ENCODE assay signal across 8 cellular contexts in genomic region chr3:52896613-52897012, GRCh38. TPM values are rescaled to one million over a fixed set of nuclear protein-coding genes. Genes with fewer than 3 reads are reported as not detected.
DNase-seq lines count a peak whose midpoint lies in the region; ATAC-seq and TF ChIP-seq lines count a peak whose summit lies in the region.

No MANE protein-coding gene starts in this region.

- H3K4me1 ChIP-seq in ACC112 (ENCODE audit: control insufficient read depth, insufficient read depth, low read length, unreplicated experiment) (peaks cover 36% of the 10 kb centered on the region), tibial nerve (peaks cover 0 to 59% (median 42%) of the 10 kb centered on the region in 4 donors), foreskin keratinocyte (peaks cover 9% of the 10 kb centered on the region)

- WGBS in tibial nerve, 2 donors = 4 to 6% methylated on average over 9 of the region's 9 CpGs

- no peaks in the 10 kb centered on the region for H3K27me3 ChIP-seq in ACC112 (ENCODE audit: insufficient read depth, low read length)
- no peaks in the 10 kb centered on the region for H3K27me3 ChIP-seq in tibial nerve
- no peaks in the 10 kb centered on the region for H3K27me3 ChIP-seq in foreskin keratinocyte

- TF ChIP-seq POLR2A in tibial nerve (IDR thresholded peaks at IDR 0.05) = no peak

- peak overlapping the region; percentile 93 for H3K4me3 ChIP-seq in ACC112 (ENCODE audit: low read depth, low read length)
- peak overlapping the region; percentile 69 to 88 (median 82) for H3K4me3 ChIP-seq in tibial nerve

- H3K79me2 ChIP-seq in ACC112 (ENCODE audit: control insufficient read depth, insufficient read depth, low read length, unreplicated experiment) = peaks cover 42% of the 10 kb centered on the region

- DNase-seq in GM20000 (ENCODE audit: low spot score) (peak; percentile 55), kidney tubule cell (ENCODE audit: low spot score) (peak; percentile 11), tibial nerve (ENCODE audit: low spot score in 2 of 2) (no peak), foreskin keratinocyte (no peak), OCI-M2 (lab: John Stamatoyannopoulos, UW; ENCODE audit: unreplicated experiment) (no peak), NOMO-1 treated with DMSO at 0.1 percent for 48 hours (lab: John Stamatoyannopoulos, UW; ENCODE audit: unreplicated experiment) (no peak)
- DNase-seq in activated naive CD4-positive, alpha-beta T cell treated with anti-CD3 and anti-CD28 coated beads, Interleukin-2, amount 50 U/mL, for 72 hours (ENCODE audit: low spot score in 2 of 2) = no peak

- H3K27ac Mint-ChIP-seq in activated naive CD4-positive, alpha-beta T cell treated with anti-CD3 and anti-CD28 coated beads, Interleukin-2, amount 50 U/mL, for 72 hours = peak overlapping the region; percentile 73 to 81

- H3K36me3 ChIP-seq in ACC112 (ENCODE audit: insufficient read depth, low read length) (no peaks in the 10 kb centered on the region), tibial nerve (no peaks in the 10 kb centered on the region)

- H3K36me3 Mint-ChIP-seq in activated naive CD4-positive, alpha-beta T cell treated with anti-CD3 and anti-CD28 coated beads, Interleukin-2, amount 50 U/mL, for 72 hours = peaks cover 5 to 13% of the 10 kb centered on the region in 2 donors

- H3K9me3 ChIP-seq in tibial nerve = no peaks in the 10 kb centered on the region

- no peak for TF ChIP-seq CTCF in GM20000 (IDR thresholded peaks at IDR 0.05; ENCODE audit: extremely low read depth, missing control alignments)
- TF ChIP-seq CTCF in tibial nerve (IDR thresholded peaks at IDR 0.05) = no peak
- TF ChIP-seq CTCF in foreskin keratinocyte (conservative IDR thresholded peaks at IDR 0.05) = no peak

- no peak for ATAC-seq in activated naive CD4-positive, alpha-beta T cell treated with anti-CD3 and anti-CD28 coated beads, Interleukin-2, amount 50 U/mL, for 72 hours
- no peak for ATAC-seq in foreskin keratinocyte

- TF ChIP-seq EP300 in tibial nerve (IDR thresholded peaks at IDR 0.05) = no peak

- H3K9me3 Mint-ChIP-seq in activated naive CD4-positive, alpha-beta T cell treated with anti-CD3 and anti-CD28 coated beads, Interleukin-2, amount 50 U/mL, for 72 hours = no peaks in the 10 kb centered on the region

- H3K27ac ChIP-seq in ACC112 (ENCODE audit: low read depth, low read length) (no peak overlapping the region), tibial nerve (peak overlapping the region; percentile 53 to 85 (median 77)), foreskin keratinocyte (no peak overlapping the region)

- H2AFZ ChIP-seq in ACC112 (ENCODE audit: low read length, unreplicated experiment) = peak overlapping the region; percentile 61

RNA-seq across cellular contexts. Expression of gene STIMATE, which starts 0.7 kb away (rescaled TPM):
- 10 to 100 TPM; 16.6 to 24.0 TPM for total RNA-seq in activated naive CD4-positive, alpha-beta T cell treated with anti-CD3 and anti-CD28 coated beads, Interleukin-2, amount 50 U/mL, for 72 hours
- total RNA-seq in tibial nerve = 10 to 100 TPM; 35.4 to 82.3 (median 46.0) TPM
- 16.9 and 17.2 TPM in 2 replicates for total RNA-seq in foreskin keratinocyte
- polyA plus RNA-seq in foreskin keratinocyte = 13.5 and 16.3 TPM in 2 replicates

Comparison
In these comparisons a context has a peak if more than half of its experiments do, and no peak if none do; other contexts are left out.
1. H3K27ac ChIP-seq: peak in tibial nerve (4 of 4); none in ACC112 (single experiment) and foreskin keratinocyte (single experiment).
2. DNase-seq: peak in GM20000 (single experiment) and kidney tubule cell (single experiment); none in activated naive CD4-positive, alpha-beta T cell treated with anti-CD3 and anti-CD28 coated beads, Interleukin-2, amount 50 U/mL, for 72 hours (0 of 2), tibial nerve (0 of 2), foreskin keratinocyte (0 of 2), OCI-M2 (single experiment) and NOMO-1 treated with DMSO at 0.1 percent for 48 hours (single experiment).